ENCODE assay signal across 8 cellular contexts in genomic region chr12:2640709-2641108, GRCh38.
DNase-seq lines count a peak whose midpoint lies in the region; ATAC-seq and TF ChIP-seq lines count a peak whose summit lies in the region.

No MANE protein-coding gene starts in this region.

- no peak for DNase-seq in natural killer cell treated with Interleukin-12 subunit alpha and Interleukin-12 subunit beta and Interleukin-15 and Interleukin-18, amount 100 ng/mL, for 72 hours (ENCODE audit: low spot score)
- DNase-seq in natural killer cell, result no peak
- DNase-seq in MCF 10A (ENCODE audit: unreplicated experiment), result peak; percentile 94
- DNase-seq in left colon, result no peak
- DNase-seq in transverse colon, result peak; percentile 11
- DNase-seq in NCI-H1417 (lab: John Stamatoyannopoulos, UW), result no peak
- DNase-seq in activated CD8-positive, alpha-beta memory T cell treated with anti-CD3 and anti-CD28 coated beads, Interleukin-2, amount 50 U/mL, for 4 hours, result no peak

- CTCF ChIA-PET in MCF 10A (lab: Yijun Ruan, JAX), result interaction anchor here (0.6 to 1.2 kb wide), 7 partner anchors 9 to 59 kb away, joined by 3 to 4 read pairs (median 3); no protein-coding TSS in a partner anchor

- POLR2A ChIA-PET in MCF 10A (lab: Yijun Ruan, JAX), result interaction anchor here (0.6 to 0.7 kb wide), 2 partner anchors 110 to 320 kb away, joined by 3 read pairs; no protein-coding TSS in a partner anchor

- no peak overlapping the region for H3K27ac Mint-ChIP-seq in natural killer cell treated with Interleukin-12 subunit alpha and Interleukin-12 subunit beta and Interleukin-15 and Interleukin-18, amount 100 ng/mL, for 72 hours
- no peak overlapping the region for H3K27ac Mint-ChIP-seq in natural killer cell
- H3K27ac Mint-ChIP-seq in MCF 10A (ENCODE audit: low read depth, unreplicated experiment), result peak overlapping the region; percentile 61

- no peak for TF ChIP-seq EP300 in transverse colon (IDR thresholded peaks at IDR 0.05; ENCODE audit: low read depth)

- TF ChIP-seq CTCF in natural killer cell (IDR thresholded peaks at IDR 0.05), result no peak
- no peak for TF ChIP-seq CTCF in MCF 10A (IDR thresholded peaks at IDR 0.05; ENCODE audit: unreplicated experiment)
- TF ChIP-seq CTCF in transverse colon (IDR thresholded peaks at IDR 0.05), result no peak

- H3K27me3 ChIP-seq in transverse colon, result no peaks in the 10 kb centered on the region

- H3K9me3 ChIP-seq in transverse colon, result no peaks in the 10 kb centered on the region

- no peaks in the 10 kb centered on the region for H3K9me3 Mint-ChIP-seq in natural killer cell treated with Interleukin-12 subunit alpha and Interleukin-12 subunit beta and Interleukin-15 and Interleukin-18, amount 100 ng/mL, for 72 hours
- H3K9me3 Mint-ChIP-seq in natural killer cell (no peaks in the 10 kb centered on the region), MCF 10A (ENCODE audit: unreplicated experiment) (no peaks in the 10 kb centered on the region)

- ATAC-seq in natural killer cell treated with Interleukin-12 subunit alpha and Interleukin-12 subunit beta and Interleukin-15 and Interleukin-18, amount 100 ng/mL, for 72 hours, result peak; percentile 63 to 73
- ATAC-seq in natural killer cell (no peak), left colon (peak; percentile 14), GM19395 (IDR thresholded peaks at IDR 0.05; ENCODE audit: unreplicated experiment) (no peak)

- 68% methylated on average over 6 of the region's 6 CpGs; no CpG with 5 or more reads in 1 of the 2 donors for WGBS in transverse colon (ENCODE audit: low coverage in 1 of 2), 2 donors

- no peak overlapping the region for H3K4me3 Mint-ChIP-seq in natural killer cell treated with Interleukin-12 subunit alpha and Interleukin-12 subunit beta and Interleukin-15 and Interleukin-18, amount 100 ng/mL, for 72 hours
- no peak overlapping the region for H3K4me3 Mint-ChIP-seq in natural killer cell
- peak overlapping the region; percentile 28 for H3K4me3 Mint-ChIP-seq in MCF 10A (ENCODE audit: unreplicated experiment)

- no peak for TF ChIP-seq POLR2A in transverse colon (IDR thresholded peaks at IDR 0.05)

- intact Hi-C loops in natural killer cell (cut with micrococcal nuclease), result no loop called here
- intact Hi-C loops in MCF 10A (cut with micrococcal nuclease), result loop anchor here (1.0 kb wide), 1 partner anchor 42 kb away; no protein-coding TSS in a partner anchor
- intact Hi-C loops in left colon (cut with DNase I, micrococcal nuclease), result no loop called here
- intact Hi-C loops in transverse colon (cut with DNase I; ENCODE audit: low total_unique reads), result no loop called here

- peaks cover 0 to 7% (median 3%) of the 10 kb centered on the region in 4 donors for H3K4me1 ChIP-seq in transverse colon

- H3K27me3 Mint-ChIP-seq in natural killer cell treated with Interleukin-12 subunit alpha and Interleukin-12 subunit beta and Interleukin-15 and Interleukin-18, amount 100 ng/mL, for 72 hours, result peaks cover 37 to 54% of the 10 kb centered on the region in 2 donors
- H3K27me3 Mint-ChIP-seq in natural killer cell (ENCODE audit: low read depth in 2 of 2) (peaks cover 22 to 29% of the 10 kb centered on the region in 2 donors), MCF 10A (ENCODE audit: insufficient read depth, unreplicated experiment) (peaks cover 31% of the 10 kb centered on the region)

- peak overlapping the region in 2 of 4 donors; percentile 1 to 14 for H3K27ac ChIP-seq in transverse colon

- H3K4me3 ChIP-seq in transverse colon, result no peak overlapping the region

- H3K36me3 ChIP-seq in transverse colon, result no peaks in the 10 kb centered on the region

- no TSS peak for BruUV-seq in MCF 10A (replicated peaks; lab: Mats Ljungman, UMichigan)

- H3K4me1 Mint-ChIP-seq in natural killer cell treated with Interleukin-12 subunit alpha and Interleukin-12 subunit beta and Interleukin-15 and Interleukin-18, amount 100 ng/mL, for 72 hours (ENCODE audit: low read depth in 2 of 2), result peaks cover 0 to 3% of the 10 kb centered on the region in 2 donors
- peaks cover 0 to 5% of the 10 kb centered on the region in 2 donors for H3K4me1 Mint-ChIP-seq in natural killer cell
- H3K4me1 Mint-ChIP-seq in MCF 10A (ENCODE audit: insufficient read depth, unreplicated experiment), result peaks cover 14% of the 10 kb centered on the region

- in situ Hi-C loops in transverse colon (cut with MboI; ENCODE audit: low pct_ligation_motif_present in 1 of 4, low pct_unique_long_range_greater_than_20kb in 1 of 4, low sequenced_read_pairs in 3 of 4), result no loop called here

- H3K36me3 Mint-ChIP-seq in natural killer cell treated with Interleukin-12 subunit alpha and Interleukin-12 subunit beta and Interleukin-15 and Interleukin-18, amount 100 ng/mL, for 72 hours, result no peaks in the 10 kb centered on the region
- H3K36me3 Mint-ChIP-seq in natural killer cell (no peaks in the 10 kb centered on the region), MCF 10A (ENCODE audit: insufficient read depth, unreplicated experiment) (peaks cover 7% of the 10 kb centered on the region)

Comparison
In these comparisons a context has a peak if more than half of its experiments do, and no peak if none do; other contexts are left out.
1. ATAC-seq: peak in natural killer cell treated with Interleukin-12 subunit alpha and Interleukin-12 subunit beta and Interleukin-15 and Interleukin-18, amount 100 ng/mL, for 72 hours (2 of 2) and left colon (single experiment); none in natural killer cell (0 of 3) and GM19395 (single experiment).
2. DNase-seq: peak in MCF 10A (single experiment) and transverse colon (single experiment); none in natural killer cell treated with Interleukin-12 subunit alpha and Interleukin-12 subunit beta and Interleukin-15 and Interleukin-18, amount 100 ng/mL, for 72 hours (single experiment), natural killer cell (single experiment), left colon (0 of 2), NCI-H1417 (0 of 3) and activated CD8-positive, alpha-beta memory T cell treated with anti-CD3 and anti-CD28 coated beads, Interleukin-2, amount 50 U/mL, for 4 hours (single experiment).